Comparison of ENCODE assay signal across 15 cellular contexts in genomic region chr1:96649301-96649700, GRCh38.
DNase-seq lines count a peak whose midpoint lies in the region; ATAC-seq and TF ChIP-seq lines count a peak whose summit lies in the region.
"Had no signal": no experiment of that assay in that cellular context is flagged by ENCODE, and none has a peak within 500 bp of the region (broad histone marks: within the 10 kb centered on the region; RNA-seq: fewer than 3 reads in every experiment).

No MANE protein-coding gene starts in this region.

- H3K27ac Mint-ChIP-seq in activated T-cell treated with anti-CD3 and anti-CD28 coated beads, Interleukin-2, amount 50 U/mL, for 72 hours, result no peak overlapping the region
- H3K27ac Mint-ChIP-seq: CD4-positive, alpha-beta memory T cell; GM23338; H9 had no signal

- H3K9me3 ChIP-seq in left ventricle myocardium inferior (replicated peaks) (no peaks in the 10 kb centered on the region), mucosa of descending colon (no peaks in the 10 kb centered on the region)
- H3K9me3 ChIP-seq: Caco-2 had no signal

- peaks cover 2% of the 10 kb centered on the region in 2 donors for H3K9me3 Mint-ChIP-seq in activated T-cell treated with anti-CD3 and anti-CD28 coated beads, Interleukin-2, amount 50 U/mL, for 72 hours

- TF ChIP-seq CTCF in left ventricle myocardium inferior (IDR thresholded peaks at IDR 0.05; ENCODE audit: borderline replicate concordance), result no peak
- no peak for TF ChIP-seq CTCF in mucosa of descending colon (IDR thresholded peaks at IDR 0.05)

- no peaks in the 10 kb centered on the region for H3K4me1 Mint-ChIP-seq in activated T-cell treated with anti-CD3 and anti-CD28 coated beads, Interleukin-2, amount 50 U/mL, for 72 hours (ENCODE audit: low read depth)
- H3K4me1 Mint-ChIP-seq: CD4-positive, alpha-beta memory T cell; H9 had no signal

- no peaks in the 10 kb centered on the region for H3K27me3 ChIP-seq in left ventricle myocardium inferior (ENCODE audit: low read depth)

- no peaks in the 10 kb centered on the region for H3K36me3 ChIP-seq in left ventricle myocardium inferior
- H3K36me3 ChIP-seq in mucosa of descending colon (ENCODE audit: low read depth), result no peaks in the 10 kb centered on the region

- peaks cover 11% of the 10 kb centered on the region for H3K27me3 Mint-ChIP-seq in activated T-cell treated with anti-CD3 and anti-CD28 coated beads, Interleukin-2, amount 50 U/mL, for 72 hours (ENCODE audit: low read depth)

- H3K4me3 ChIP-seq in left ventricle myocardium inferior (no peak overlapping the region), mucosa of descending colon (no peak overlapping the region)
- H3K4me3 ChIP-seq: GM12878, GM23338 had no signal

- intact Hi-C loops in left ventricle myocardium inferior (cut with micrococcal nuclease), result no loop called here
- intact Hi-C loops in mucosa of descending colon (cut with DNase I, micrococcal nuclease), result no loop called here

- H3K4me3 Mint-ChIP-seq in activated T-cell treated with anti-CD3 and anti-CD28 coated beads, Interleukin-2, amount 50 U/mL, for 72 hours, result no peak overlapping the region
- H3K4me3 Mint-ChIP-seq: CD4-positive, alpha-beta memory T cell; GM23338; H9 had no signal

- no peaks in the 10 kb centered on the region for H3K36me3 Mint-ChIP-seq in activated T-cell treated with anti-CD3 and anti-CD28 coated beads, Interleukin-2, amount 50 U/mL, for 72 hours (ENCODE audit: insufficient read depth in 2 of 2)
- H3K36me3 Mint-ChIP-seq: CD4-positive, alpha-beta memory T cell had no signal

- peak; percentile 62 for ATAC-seq in GM19452 (IDR thresholded peaks at IDR 0.05; ENCODE audit: unreplicated experiment)
- peak; percentile 62 for ATAC-seq in HG02938 (IDR thresholded peaks at IDR 0.05; ENCODE audit: unreplicated experiment)
- peak; percentile 46 for ATAC-seq in HG03354 (IDR thresholded peaks at IDR 0.05; ENCODE audit: poor library complexity, severe bottlenecking, unreplicated experiment)
- no peak for ATAC-seq in activated T-cell treated with anti-CD3 and anti-CD28 coated beads, Interleukin-2, amount 50 U/mL, for 72 hours (replicated peaks in 1 of 2)
- ATAC-seq in mucosa of descending colon, result no peak
- ATAC-seq: GM12878, GM23338, HCT116 had no signal

- no peaks in the 10 kb centered on the region for H3K4me1 ChIP-seq in left ventricle myocardium inferior
- no peaks in the 10 kb centered on the region for H3K4me1 ChIP-seq in mucosa of descending colon (ENCODE audit: low read depth)
- H3K4me1 ChIP-seq: Caco-2 had no signal

- H3K27ac ChIP-seq in left ventricle myocardium inferior (replicated peaks), result no peak overlapping the region

- DNase-seq in activated T-cell treated with anti-CD3 and anti-CD28 coated beads, Interleukin-2, amount 50 U/mL, for 72 hours, result no peak
- DNase-seq in left ventricle myocardium inferior (no peak), mucosa of descending colon (no peak)
- DNase-seq: C1 segment of cervical spinal cord; Caco-2; CD4-positive, alpha-beta memory T cell; DMS153; DND-41; H9 had no signal

Comparison
In these comparisons a context has a peak if more than half of its experiments do, and no peak if none do; other contexts are left out.
1. ATAC-seq: peak in GM19452 (single experiment), HG02938 (single experiment) and HG03354 (single experiment); none in activated T-cell treated with anti-CD3 and anti-CD28 coated beads, Interleukin-2, amount 50 U/mL, for 72 hours (0 of 2) and mucosa of descending colon (single experiment).